8 cellular contexts compared by ENCODE assay signal in genomic region chr6:131063028-131063763, GRCh38. TPM values are rescaled to one million over a fixed set of nuclear protein-coding genes. Genes with fewer than 3 reads are reported as not detected.
DNase-seq lines count a peak whose midpoint lies in the region; ATAC-seq and TF ChIP-seq lines count a peak whose summit lies in the region.

Gene EPB41L2, minus strand, starts transcription at chr6:131063245. Its CDS starts 106,760 bp downstream, at chr6:130956485.

- no peaks in the 10 kb centered on the region for H3K9me3 Mint-ChIP-seq in activated CD4-positive, alpha-beta T cell treated with anti-CD3 and anti-CD28 coated beads, Interleukin-2, amount 10 ng/mL, durations not matched to agents 24 days and 14 days

- peaks cover 21% of the 10 kb centered on the region for H3K27me3 Mint-ChIP-seq in activated CD4-positive, alpha-beta T cell treated with anti-CD3 and anti-CD28 coated beads, Interleukin-2, amount 10 ng/mL, durations not matched to agents 24 days and 14 days

- peaks cover 15% of the 10 kb centered on the region for H3K4me1 Mint-ChIP-seq in activated CD4-positive, alpha-beta T cell treated with anti-CD3 and anti-CD28 coated beads, Interleukin-2, amount 10 ng/mL, durations not matched to agents 24 days and 14 days

- H3K4me3 ChIP-seq in coronary artery, result peak within 1 kb of the TSS; percentile 95

- peak within 1 kb of the TSS; percentile 70 to 79 for H3K27ac ChIP-seq in coronary artery

- DNase-seq in NCI-H2029 treated with DMSO at 0.1 percent for 48 hours (lab: John Stamatoyannopoulos, UW) (peak; percentile 5), NCI-H2029 (lab: John Stamatoyannopoulos, UW) (no peak), NCI-H2171 treated with DMSO at 0.1 percent for 48 hours (lab: John Stamatoyannopoulos, UW) (peak; percentile 26), coronary artery (ENCODE audit: low spot score) (peak; percentile 94), left kidney (ENCODE audit: low read depth, low spot score) (peak; percentile 97)
- DNase-seq in activated CD4-positive, alpha-beta T cell treated with anti-CD3 and anti-CD28 coated beads, Interleukin-2, amount 10 ng/mL, durations not matched to agents 24 days and 14 days, result peak; percentile 94
- DNase-seq in stimulated activated CD4-positive, alpha-beta T cell treated with anti-CD3 and anti-CD28 coated beads, Interleukin-2, amount 100 ng/mL, for 24 hours, result peak; percentile 75 to 85

- intact Hi-C loops in activated CD4-positive, alpha-beta T cell treated with anti-CD3 and anti-CD28 coated beads, Interleukin-2, amount 10 ng/mL, durations not matched to agents 24 days and 14 days (cut with micrococcal nuclease), result loop anchor here (2.0 to 5.0 kb wide), 2 partner anchors 469 to 564 kb away; no protein-coding TSS in a partner anchor

- peak within 1 kb of the TSS; percentile 86 for H3K4me3 Mint-ChIP-seq in activated CD4-positive, alpha-beta T cell treated with anti-CD3 and anti-CD28 coated beads, Interleukin-2, amount 10 ng/mL, durations not matched to agents 24 days and 14 days

- peak within 1 kb of the TSS; percentile 35 for H3K27ac Mint-ChIP-seq in activated CD4-positive, alpha-beta T cell treated with anti-CD3 and anti-CD28 coated beads, Interleukin-2, amount 10 ng/mL, durations not matched to agents 24 days and 14 days

- TF ChIP-seq CTCF in coronary artery (IDR thresholded peaks at IDR 0.05), result no peak

- ATAC-seq in HG02885 (IDR thresholded peaks at IDR 0.05; ENCODE audit: poor library complexity, unreplicated experiment), result peak; percentile 79

- H3K36me3 Mint-ChIP-seq in activated CD4-positive, alpha-beta T cell treated with anti-CD3 and anti-CD28 coated beads, Interleukin-2, amount 10 ng/mL, durations not matched to agents 24 days and 14 days (ENCODE audit: low read depth), result no peaks in the 10 kb centered on the region

RNA-seq across cellular contexts. Expression of gene EPB41L2, which starts in this region (rescaled TPM):
- 15.4 and 16.5 TPM in 2 replicates for total RNA-seq in activated CD4-positive, alpha-beta T cell treated with anti-CD3 and anti-CD28 coated beads, Interleukin-2, amount 10 ng/mL, durations not matched to agents 24 days and 14 days
